In genomic region chr10:105210546-105210945, GRCh38 we compare ENCODE assay signal across 30 cellular contexts.
"Had no signal": no experiment of that assay in that cellular context is flagged by ENCODE, and none has a peak within 500 bp of the region (broad histone marks: within the 10 kb centered on the region; RNA-seq: fewer than 3 reads in every experiment).

No MANE protein-coding gene starts in this region.

- H3K36me3 Mint-ChIP-seq: activated naive CD8-positive, alpha-beta T cell had no signal

- H3K4me1 Mint-ChIP-seq: activated B cell treated with CpG ODN at 0.5 μM for 24 hours; activated T-helper 17 cell treated with anti-CD3 and anti-CD28 coated beads, Interleukin-2, amount 50 U/mL, for 72 hours; central memory CD8-positive, alpha-beta T cell; T-helper 17 cell had no signal

- H3K27me3 Mint-ChIP-seq: activated B cell treated with CpG ODN at 0.5 μM for 24 hours; activated CD8-positive, alpha-beta T cell treated with anti-CD3 and anti-CD28 coated beads for 36 hours; activated naive CD8-positive, alpha-beta T cell; activated T-helper 17 cell treated with anti-CD3 and anti-CD28 coated beads, Interleukin-2, amount 50 U/mL, for 72 hours; central memory CD8-positive, alpha-beta T cell; effector memory CD8-positive, alpha-beta T cell; T-helper 17 cell had no signal

- H3K36me3 ChIP-seq: esophagus squamous epithelium, WERI-Rb-1 had no signal

- DNase-seq: activated B cell treated with CpG ODN at 0.5 μM for 24 hours; activated CD4-positive, alpha-beta T cell treated with anti-CD3 and anti-CD28 coated beads for 48 hours; activated CD4-positive, alpha-beta T cell treated with anti-CD3 and anti-CD28 coated beads, Interleukin-2, amount 50 U/mL, for 1 hour; activated CD4-positive, alpha-beta T cell treated with anti-CD3 and anti-CD28 coated beads, Interleukin-2, amount 50 U/mL, for 48 hours; activated CD8-positive, alpha-beta memory T cell treated with anti-CD3 and anti-CD28 coated beads for 24 hours; activated CD8-positive, alpha-beta T cell treated with anti-CD3 and anti-CD28 coated beads for 36 hours; activated effector memory CD4-positive, alpha-beta T cell treated with Interleukin-2 at 50 U/mL for 16 hours; activated gamma-delta T cell treated with Interleukin-2 at 50 U/mL for 16 hours; activated naive CD4-positive, alpha-beta T cell treated with anti-CD3 and anti-CD28 coated beads, Interleukin-2, amount 50 U/mL, for 16 hours; activated naive CD4-positive, alpha-beta T cell treated with Interleukin-2 at 50 U/mL for 16 hours; activated T-cell treated with anti-CD3 and anti-CD28 coated beads, Interleukin-2, amount 50 U/mL, for 4 hours; amniotic stem cell; anterior cingulate cortex; body of pancreas; dermis blood vessel endothelial cell; effector CD4-positive, alpha-beta T cell; effector memory CD8-positive, alpha-beta T cell; esophagus squamous epithelium; head of caudate nucleus; T-helper 1 cell; T-helper 17 cell; T1000; WERI-Rb-1 had no signal

- H3K4me1 ChIP-seq: body of pancreas, esophagus squamous epithelium had no signal

- H3K27me3 ChIP-seq: body of pancreas, esophagus squamous epithelium had no signal

- H3K27ac ChIP-seq: body of pancreas, coronary artery, epithelial cell of prostate, esophagus squamous epithelium, WERI-Rb-1 had no signal

- H3K4me3 ChIP-seq: body of pancreas, coronary artery, esophagus squamous epithelium had no signal

- H3K27ac Mint-ChIP-seq: activated B cell treated with CpG ODN at 0.5 μM for 24 hours; activated CD8-positive, alpha-beta T cell treated with anti-CD3 and anti-CD28 coated beads for 36 hours; activated naive CD8-positive, alpha-beta T cell; activated T-helper 17 cell treated with anti-CD3 and anti-CD28 coated beads, Interleukin-2, amount 50 U/mL, for 72 hours; effector memory CD8-positive, alpha-beta T cell; T-helper 17 cell; T-helper 2 cell treated with Interferon-gamma antibody and Interleukin-4, amounts not matched to agents 5 μg/mL and 100 μg/mL, for 36 hours had no signal

- H3K4me3 Mint-ChIP-seq: activated B cell treated with CpG ODN at 0.5 μM for 24 hours; activated CD8-positive, alpha-beta T cell treated with anti-CD3 and anti-CD28 coated beads for 36 hours; activated naive CD8-positive, alpha-beta T cell; activated T-cell treated with anti-CD3 and anti-CD28 coated beads, Interleukin-2, amount 50 U/mL, for 4 hours; activated T-helper 17 cell treated with anti-CD3 and anti-CD28 coated beads, Interleukin-2, amount 50 U/mL, for 72 hours; central memory CD8-positive, alpha-beta T cell; effector memory CD8-positive, alpha-beta T cell; T-helper 17 cell; T-helper 2 cell treated with Interferon-gamma antibody and Interleukin-4, amounts not matched to agents 5 μg/mL and 100 μg/mL, for 36 hours had no signal

- H3K9me3 ChIP-seq: body of pancreas, esophagus squamous epithelium had no signal

- FAIRE-seq: frontal cortex had no signal

- H3K9me3 Mint-ChIP-seq: activated CD8-positive, alpha-beta T cell treated with anti-CD3 and anti-CD28 coated beads for 36 hours; T-helper 2 cell treated with Interferon-gamma antibody and Interleukin-4, amounts not matched to agents 5 μg/mL and 100 μg/mL, for 36 hours had no signal
